Comparison of ENCODE assay signal across 38 cellular contexts in genomic region chr2:237524631-237525030, GRCh38. TPM values are rescaled to one million over a fixed set of nuclear protein-coding genes. Genes with fewer than 3 reads are reported as not detected.
"Had no signal": no experiment of that assay in that cellular context is flagged by ENCODE, and none has a peak within 500 bp of the region (broad histone marks: within the 10 kb centered on the region; RNA-seq: fewer than 3 reads in every experiment).

No MANE protein-coding gene starts in this region.

- H3K36me3 Mint-ChIP-seq: activated naive CD8-positive, alpha-beta T cell; immature natural killer cell; stimulated activated memory B cell treated with anti-CD40 and anti-IgM and Interleukin-4, amounts not matched to agents 10 μg/mL and 1 μg/mL and 100 μg/mL, for 72 hours had no signal

- H3K27me3 ChIP-seq: esophagus muscularis mucosa, foreskin keratinocyte, heart left ventricle, neutrophil, thyroid gland, upper lobe of right lung had no signal

- H3K27ac ChIP-seq: esophagus muscularis mucosa, foreskin keratinocyte, heart left ventricle, neutrophil, parathyroid adenoma, thyroid gland, upper lobe of right lung, VCaP had no signal

- H3K27me3 Mint-ChIP-seq: activated naive CD8-positive, alpha-beta T cell; effector memory CD8-positive, alpha-beta T cell; stimulated activated memory B cell treated with anti-CD40 and anti-IgM and Interleukin-4, amounts not matched to agents 10 μg/mL and 1 μg/mL and 100 μg/mL, for 72 hours; stimulated activated naive CD8-positive, alpha-beta T cell treated with anti-CD3 and anti-CD28 coated beads, Interleukin-15, amount 100 ng/mL, for 72 hours had no signal

- H3K4me3 Mint-ChIP-seq: activated naive CD8-positive, alpha-beta T cell; effector memory CD8-positive, alpha-beta T cell; immature natural killer cell; nephron; stimulated activated memory B cell treated with anti-CD40 and anti-IgM and Interleukin-4, amounts not matched to agents 10 μg/mL and 1 μg/mL and 100 μg/mL, for 72 hours; stimulated activated naive CD8-positive, alpha-beta T cell treated with anti-CD3 and anti-CD28 coated beads, Interleukin-15, amount 100 ng/mL, for 72 hours; T-helper 1 cell treated with Interleukin-12 subunit alpha and Interleukin-12 subunit beta and Interleukin-4 antibody, amounts not matched to agents 30 μg/mL and 1 μg/mL, for 36 hours had no signal

- H3K9me3 ChIP-seq: esophagus muscularis mucosa, heart left ventricle, neutrophil, thyroid gland, upper lobe of right lung had no signal

- DNase-seq: activated CD4-positive, alpha-beta T cell treated with anti-CD3 and anti-CD28 coated beads for 4 hours; activated CD4-positive, alpha-beta T cell treated with anti-CD3 and anti-CD28 coated beads, Interleukin-2, amount 50 U/mL, for 48 hours; activated CD8-positive, alpha-beta memory T cell treated with anti-CD3 and anti-CD28 coated beads for 24 hours; activated effector memory CD4-positive, alpha-beta T cell treated with Interleukin-2 at 50 U/mL for 16 hours; activated naive CD4-positive, alpha-beta T cell treated with Interleukin-2 at 50 U/mL for 16 hours; anterior cingulate cortex; cortex of kidney; effector memory CD8-positive, alpha-beta T cell; foreskin keratinocyte; hypothalamus; immature natural killer cell; right cardiac atrium; stimulated activated CD4-positive, alpha-beta T cell treated with anti-CD3 and anti-CD28 coated beads, Interleukin-4, amount 100 ng/mL, for 4 hours; stimulated activated CD8-positive, alpha-beta memory T cell treated with anti-CD3 and anti-CD28 coated beads, Interleukin-4, amount 100 ng/mL, for 48 hours; stimulated activated naive CD8-positive, alpha-beta T cell treated with anti-CD3 and anti-CD28 coated beads, Interleukin-15, amount 100 ng/mL, for 72 hours; SW 1271; T-helper 9 cell; thyroid gland; upper lobe of right lung had no signal

- ATAC-seq: effector memory CD8-positive, alpha-beta T cell; foreskin keratinocyte; stimulated activated memory B cell treated with anti-CD40 and anti-IgM and Interleukin-4, amounts not matched to agents 10 μg/mL and 1 μg/mL and 100 μg/mL, for 72 hours; stimulated activated naive CD8-positive, alpha-beta T cell treated with anti-CD3 and anti-CD28 coated beads, Interleukin-15, amount 100 ng/mL, for 72 hours; upper lobe of right lung had no signal

- H3K79me2 ChIP-seq: parathyroid adenoma had no signal

- H3K4me3 ChIP-seq: esophagus muscularis mucosa, heart left ventricle, lung, thyroid gland, upper lobe of right lung had no signal

- FAIRE-seq: endothelial cell of umbilical vein, TTC549 had no signal

- H3K4me1 ChIP-seq: esophagus muscularis mucosa, foreskin keratinocyte, heart left ventricle, parathyroid adenoma, thyroid gland, upper lobe of right lung had no signal

- H3K9me3 Mint-ChIP-seq: effector memory CD8-positive, alpha-beta T cell; immature natural killer cell; nephron; stimulated activated memory B cell treated with anti-CD40 and anti-IgM and Interleukin-4, amounts not matched to agents 10 μg/mL and 1 μg/mL and 100 μg/mL, for 72 hours; stimulated activated naive CD8-positive, alpha-beta T cell treated with anti-CD3 and anti-CD28 coated beads, Interleukin-15, amount 100 ng/mL, for 72 hours; T-helper 1 cell treated with Interleukin-12 subunit alpha and Interleukin-12 subunit beta and Interleukin-4 antibody, amounts not matched to agents 30 μg/mL and 1 μg/mL, for 36 hours had no signal

- H3K27ac Mint-ChIP-seq: activated naive CD8-positive, alpha-beta T cell; effector memory CD8-positive, alpha-beta T cell; immature natural killer cell; nephron; stimulated activated memory B cell treated with anti-CD40 and anti-IgM and Interleukin-4, amounts not matched to agents 10 μg/mL and 1 μg/mL and 100 μg/mL, for 72 hours; T-helper 1 cell treated with Interleukin-12 subunit alpha and Interleukin-12 subunit beta and Interleukin-4 antibody, amounts not matched to agents 30 μg/mL and 1 μg/mL, for 36 hours had no signal

- H3K9ac ChIP-seq: parathyroid adenoma had no signal

- H3K36me3 ChIP-seq: neutrophil had no signal

- H3K4me1 Mint-ChIP-seq: immature natural killer cell; stimulated activated naive CD8-positive, alpha-beta T cell treated with anti-CD3 and anti-CD28 coated beads, Interleukin-15, amount 100 ng/mL, for 72 hours had no signal

- H2AFZ ChIP-seq: parathyroid adenoma had no signal

RNA-seq across cellular contexts. Expression of gene MLPH, which starts 37.6 kb away (rescaled TPM):
- total RNA-seq: endothelial cell of umbilical vein, pulmonary artery endothelial cell, skeletal muscle tissue had no signal
- polyA plus RNA-seq: endothelial cell of umbilical vein, immature natural killer cell had no signal

RNA-seq across cellular contexts. Expression of gene PRLH, which starts 41.7 kb away (rescaled TPM):
- total RNA-seq: cerebellum, endothelial cell of umbilical vein, esophagus muscularis mucosa, foreskin keratinocyte, heart left ventricle, kidney epithelial cell, lung, mesenteric fat pad, mucosa of gallbladder, pulmonary artery endothelial cell, right cardiac atrium, skeletal muscle tissue, thyroid gland, upper lobe of right lung had no signal
- polyA plus RNA-seq: adipose tissue, endothelial cell of umbilical vein, foreskin keratinocyte, heart left ventricle, immature natural killer cell, lung, right cardiac atrium had no signal
